Comparison of ENCODE assay signal across 8 cellular contexts in the genomic region with DNA sequence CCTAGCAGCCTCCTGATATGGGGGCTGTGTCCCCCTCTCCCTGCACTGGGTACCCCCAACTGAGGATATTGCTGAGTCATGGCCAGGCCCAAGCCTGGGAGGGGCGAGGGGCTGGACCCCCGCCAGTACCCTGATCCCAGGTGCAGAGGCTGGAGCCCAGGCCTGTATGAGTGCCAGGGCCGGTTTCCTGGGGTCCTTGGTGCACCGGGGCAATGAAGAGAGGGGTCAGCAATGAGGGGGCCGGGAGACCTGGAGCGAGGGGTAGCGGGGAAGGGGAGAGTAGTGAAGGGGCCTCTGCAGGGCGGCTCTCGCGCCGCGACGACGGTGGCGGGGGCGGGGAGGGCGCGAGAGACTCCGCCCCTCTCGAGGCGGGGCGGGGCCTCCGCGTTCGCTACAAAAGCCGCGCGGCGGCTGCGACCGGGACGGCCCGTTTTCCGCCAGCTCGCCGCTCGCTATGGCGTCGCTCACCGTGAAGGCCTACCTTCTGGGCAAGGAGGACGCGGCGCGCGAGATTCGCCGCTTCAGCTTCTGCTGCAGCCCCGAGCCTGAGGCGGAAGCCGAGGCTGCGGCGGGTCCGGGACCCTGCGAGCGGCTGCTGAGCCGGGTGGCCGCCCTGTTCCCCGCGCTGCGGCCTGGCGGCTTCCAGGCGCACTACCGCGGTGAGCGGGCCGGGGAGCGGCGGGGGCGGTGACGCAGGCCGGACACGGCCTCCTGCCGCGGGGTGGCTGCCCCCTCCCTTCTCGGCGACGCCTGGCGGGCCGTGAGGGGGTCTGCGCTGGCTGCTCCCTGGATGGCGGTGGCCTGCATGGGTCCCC. TPM values are rescaled to one million over a fixed set of nuclear protein-coding genes. Genes with fewer than 3 reads are reported as not detected.
DNase-seq lines count a peak whose midpoint lies in the region; ATAC-seq, FAIRE-seq and TF ChIP-seq lines count a peak whose summit lies in the region.

A gene (plus strand): TSS at position 423 of the 815 bp plus-strand sequence. CDS start 32 bp downstream, at position 455.

- H3K27me3 ChIP-seq in small intestine (ENCODE audit: control insufficient read depth in 2 of 2, insufficient read depth in 2 of 2, low read length in 2 of 2): no peaks in the 10 kb centered on the region

- peaks cover 8 to 14% of the 10 kb centered on the region in 2 donors for H3K4me1 ChIP-seq in small intestine (ENCODE audit: control insufficient read depth in 2 of 2, insufficient read depth in 1 of 2, low read depth in 1 of 2, low read length in 1 of 2)

- H3K4me3 ChIP-seq in cardiac fibroblast (replicated peaks in 1 of 2; ENCODE audit: low read depth in 2 of 2, low read length in 2 of 2) (peak within 1 kb of the TSS; percentile 85 to 91), small intestine (ENCODE audit: low read depth in 1 of 2, low read length in 2 of 2) (peak within 1 kb of the TSS; percentile 86 to 98)

- POLR2A ChIA-PET in WTC11 (lab: Charles Lee): interaction anchor here (0.9 to 1.7 kb wide), 3 partner anchors 9 to 23 kb away, joined by 3 to 9 read pairs (median 4); a partner anchor contains a TSS

- WGBS in small intestine, 3 donors: 0 to 1% (median 0%) methylated on average over 31 to 81 of the region's 81 CpGs

- H3K4me1 Mint-ChIP-seq in WTC11 (peaks cover 35% of the 10 kb centered on the region), immature natural killer cell (peaks cover 55% of the 10 kb centered on the region in 2 donors)

- H3K27ac ChIP-seq in small intestine (ENCODE audit: low read depth in 1 of 2, low read length in 1 of 2): peak within 1 kb of the TSS; percentile 99

- ATAC-seq in HG02759 (IDR thresholded peaks at IDR 0.05; ENCODE audit: unreplicated experiment) (peak; percentile 43), WTC11 (peak; percentile 43)

- DNase-seq in NCI-H187 (lab: John Stamatoyannopoulos, UW): peak; percentile 44 to 66
- DNase-seq in NCI-H187 treated with DMSO at 0.1 percent for 48 hours (lab: John Stamatoyannopoulos, UW): no peak
- DNase-seq in NCI-H1930 (lab: John Stamatoyannopoulos, UW): peak; percentile 23 to 72
- peak; percentile 73 for DNase-seq in WTC11 (ENCODE audit: low spot score)
- peak; percentile 81 to 90 for DNase-seq in cardiac fibroblast (ENCODE audit: low read depth in 2 of 2)
- DNase-seq in immature natural killer cell: peak; percentile 86 to 90 (median 88)
- peak; percentile 80 for DNase-seq in small intestine

- H3K36me3 Mint-ChIP-seq in WTC11 (peaks cover 24% of the 10 kb centered on the region), immature natural killer cell (peaks cover 0 to 12% (median 0%) of the 10 kb centered on the region in 3 donors)

- peaks cover 12 to 18% of the 10 kb centered on the region in 2 donors for H3K36me3 ChIP-seq in small intestine (ENCODE audit: control insufficient read depth in 2 of 2, insufficient read depth in 2 of 2, low read length in 2 of 2)

- H3K27me3 Mint-ChIP-seq in WTC11 (ENCODE audit: low read depth) (peaks cover 20% of the 10 kb centered on the region), immature natural killer cell (ENCODE audit: low read depth in 3 of 3) (peaks cover 23 to 38% (median 31%) of the 10 kb centered on the region in 3 donors)

- no peak for TF ChIP-seq CTCF in WTC11 (IDR thresholded peaks at IDR 0.05)
- no peak for TF ChIP-seq CTCF in cardiac fibroblast (IDR thresholded peaks at IDR 0.05; ENCODE audit: low read depth, low read length)

- H3K9me3 ChIP-seq in small intestine (ENCODE audit: control insufficient read depth, low read depth): no peaks in the 10 kb centered on the region

- no peak for FAIRE-seq in small intestine (lab: Jason Lieb, UNC)

- H3K4me3 Mint-ChIP-seq in WTC11: peak within 1 kb of the TSS; percentile 87
- H3K4me3 Mint-ChIP-seq in immature natural killer cell: peak within 1 kb of the TSS; percentile 93 to 99 (median 96)

- H3K27ac Mint-ChIP-seq in WTC11: peak within 1 kb of the TSS; percentile 63; the same call in 1 of the 2 replicates
- H3K27ac Mint-ChIP-seq in immature natural killer cell: peak within 1 kb of the TSS; percentile 95 to 100 (median 100)

- H3K9me3 Mint-ChIP-seq in WTC11: no peaks in the 10 kb centered on the region
- H3K9me3 Mint-ChIP-seq in immature natural killer cell: no peaks in the 10 kb centered on the region

- CTCF ChIA-PET in WTC11 (lab: Charles Lee): interaction anchor here (0.6 to 2.5 kb wide), 4 partner anchors 18 to 66 kb away, joined by 3 to 20 read pairs (median 4); no protein-coding TSS in a partner anchor

TF ChIP-seq in WTC11, 78 proteins besides CTCF, POLR2A, EP300 and RAD21 (continues in another document):
- TF ChIP-seq, protein P1, sequence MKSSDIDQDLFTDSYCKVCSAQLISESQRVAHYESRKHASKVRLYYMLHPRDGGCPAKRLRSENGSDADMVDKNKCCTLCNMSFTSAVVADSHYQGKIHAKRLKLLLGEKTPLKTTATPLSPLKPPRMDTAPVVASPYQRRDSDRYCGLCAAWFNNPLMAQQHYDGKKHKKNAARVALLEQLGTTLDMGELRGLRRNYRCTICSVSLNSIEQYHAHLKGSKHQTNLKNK (CRISPR knock-in tag; IDR thresholded peaks at IDR 0.05): 0 out of 2 replicates have a peak, but pooled peaks have one; percentile 32
- TF ChIP-seq, protein P2, sequence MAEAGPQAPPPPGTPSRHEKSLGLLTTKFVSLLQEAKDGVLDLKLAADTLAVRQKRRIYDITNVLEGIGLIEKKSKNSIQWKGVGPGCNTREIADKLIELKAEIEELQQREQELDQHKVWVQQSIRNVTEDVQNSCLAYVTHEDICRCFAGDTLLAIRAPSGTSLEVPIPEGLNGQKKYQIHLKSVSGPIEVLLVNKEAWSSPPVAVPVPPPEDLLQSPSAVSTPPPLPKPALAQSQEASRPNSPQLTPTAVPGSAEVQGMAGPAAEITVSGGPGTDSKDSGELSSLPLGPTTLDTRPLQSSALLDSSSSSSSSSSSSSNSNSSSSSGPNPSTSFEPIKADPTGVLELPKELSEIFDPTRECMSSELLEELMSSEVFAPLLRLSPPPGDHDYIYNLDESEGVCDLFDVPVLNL (CRISPR knock-in tag; IDR thresholded peaks at IDR 0.05; ENCODE audit: borderline replicate concordance, low read depth): 0 out of 2 replicates have a peak, but pooled peaks have one; percentile 31
- TF ChIP-seq GTF2I (CRISPR knock-in tag; conservative IDR thresholded peaks at IDR 0.05) (no peak), MXD4 (CRISPR knock-in tag; IDR thresholded peaks at IDR 0.05; ENCODE audit: borderline replicate concordance) (no peak), ZNF263 (CRISPR knock-in tag; IDR thresholded peaks at IDR 0.05; ENCODE audit: low read depth) (0 out of 2 replicates have a peak, but pooled peaks have one; percentile 8), OVOL2 (CRISPR knock-in tag; IDR thresholded peaks at IDR 0.05; ENCODE audit: borderline replicate concordance) (no peak), ZNF423 (CRISPR knock-in tag; IDR thresholded peaks at IDR 0.05) (0 out of 2 replicates have a peak, but pooled peaks have one; percentile 18), JUN (CRISPR knock-in tag; IDR thresholded peaks at IDR 0.05) (no peak; the same call in 1 of the 2 replicates), CREB1 (CRISPR knock-in tag; IDR thresholded peaks at IDR 0.05) (no peak), GABPB1 (CRISPR knock-in tag; IDR thresholded peaks at IDR 0.05) (peak; percentile 71), FOXP1 (CRISPR knock-in tag; IDR thresholded peaks at IDR 0.05; ENCODE audit: borderline replicate concordance) (no peak; the same call in 1 of the 2 replicates)
- TF ChIP-seq, protein P3, sequence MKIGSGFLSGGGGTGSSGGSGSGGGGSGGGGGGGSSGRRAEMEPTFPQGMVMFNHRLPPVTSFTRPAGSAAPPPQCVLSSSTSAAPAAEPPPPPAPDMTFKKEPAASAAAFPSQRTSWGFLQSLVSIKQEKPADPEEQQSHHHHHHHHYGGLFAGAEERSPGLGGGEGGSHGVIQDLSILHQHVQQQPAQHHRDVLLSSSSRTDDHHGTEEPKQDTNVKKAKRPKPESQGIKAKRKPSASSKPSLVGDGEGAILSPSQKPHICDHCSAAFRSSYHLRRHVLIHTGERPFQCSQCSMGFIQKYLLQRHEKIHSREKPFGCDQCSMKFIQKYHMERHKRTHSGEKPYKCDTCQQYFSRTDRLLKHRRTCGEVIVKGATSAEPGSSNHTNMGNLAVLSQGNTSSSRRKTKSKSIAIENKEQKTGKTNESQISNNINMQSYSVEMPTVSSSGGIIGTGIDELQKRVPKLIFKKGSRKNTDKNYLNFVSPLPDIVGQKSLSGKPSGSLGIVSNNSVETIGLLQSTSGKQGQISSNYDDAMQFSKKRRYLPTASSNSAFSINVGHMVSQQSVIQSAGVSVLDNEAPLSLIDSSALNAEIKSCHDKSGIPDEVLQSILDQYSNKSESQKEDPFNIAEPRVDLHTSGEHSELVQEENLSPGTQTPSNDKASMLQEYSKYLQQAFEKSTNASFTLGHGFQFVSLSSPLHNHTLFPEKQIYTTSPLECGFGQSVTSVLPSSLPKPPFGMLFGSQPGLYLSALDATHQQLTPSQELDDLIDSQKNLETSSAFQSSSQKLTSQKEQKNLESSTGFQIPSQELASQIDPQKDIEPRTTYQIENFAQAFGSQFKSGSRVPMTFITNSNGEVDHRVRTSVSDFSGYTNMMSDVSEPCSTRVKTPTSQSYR (CRISPR knock-in tag; IDR thresholded peaks at IDR 0.05): no peak
- TF ChIP-seq, protein P4, sequence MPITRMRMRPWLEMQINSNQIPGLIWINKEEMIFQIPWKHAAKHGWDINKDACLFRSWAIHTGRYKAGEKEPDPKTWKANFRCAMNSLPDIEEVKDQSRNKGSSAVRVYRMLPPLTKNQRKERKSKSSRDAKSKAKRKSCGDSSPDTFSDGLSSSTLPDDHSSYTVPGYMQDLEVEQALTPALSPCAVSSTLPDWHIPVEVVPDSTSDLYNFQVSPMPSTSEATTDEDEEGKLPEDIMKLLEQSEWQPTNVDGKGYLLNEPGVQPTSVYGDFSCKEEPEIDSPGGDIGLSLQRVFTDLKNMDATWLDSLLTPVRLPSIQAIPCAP (CRISPR knock-in tag; IDR thresholded peaks at IDR 0.05): peak; percentile 64; the same call in 1 of the 2 replicates
- TF ChIP-seq, protein P5, sequence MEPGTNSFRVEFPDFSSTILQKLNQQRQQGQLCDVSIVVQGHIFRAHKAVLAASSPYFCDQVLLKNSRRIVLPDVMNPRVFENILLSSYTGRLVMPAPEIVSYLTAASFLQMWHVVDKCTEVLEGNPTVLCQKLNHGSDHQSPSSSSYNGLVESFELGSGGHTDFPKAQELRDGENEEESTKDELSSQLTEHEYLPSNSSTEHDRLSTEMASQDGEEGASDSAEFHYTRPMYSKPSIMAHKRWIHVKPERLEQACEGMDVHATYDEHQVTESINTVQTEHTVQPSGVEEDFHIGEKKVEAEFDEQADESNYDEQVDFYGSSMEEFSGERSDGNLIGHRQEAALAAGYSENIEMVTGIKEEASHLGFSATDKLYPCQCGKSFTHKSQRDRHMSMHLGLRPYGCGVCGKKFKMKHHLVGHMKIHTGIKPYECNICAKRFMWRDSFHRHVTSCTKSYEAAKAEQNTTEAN (CRISPR knock-in tag; IDR thresholded peaks at IDR 0.05): no peak

RNA-seq across cellular contexts. Expression of the gene that starts here (rescaled TPM):
- 78.5 to 95.2 TPM (median 86.5 TPM) in 3 replicates for total RNA-seq in WTC11 (2021)
- polyA plus RNA-seq in immature natural killer cell (100 to 1,000 TPM; 256 to 292 (median 268) TPM), small intestine (100 to 1,000 TPM; 135 to 217 (median 144) TPM)
